ENCODE assay signal across 17 cellular contexts in the genomic region with DNA sequence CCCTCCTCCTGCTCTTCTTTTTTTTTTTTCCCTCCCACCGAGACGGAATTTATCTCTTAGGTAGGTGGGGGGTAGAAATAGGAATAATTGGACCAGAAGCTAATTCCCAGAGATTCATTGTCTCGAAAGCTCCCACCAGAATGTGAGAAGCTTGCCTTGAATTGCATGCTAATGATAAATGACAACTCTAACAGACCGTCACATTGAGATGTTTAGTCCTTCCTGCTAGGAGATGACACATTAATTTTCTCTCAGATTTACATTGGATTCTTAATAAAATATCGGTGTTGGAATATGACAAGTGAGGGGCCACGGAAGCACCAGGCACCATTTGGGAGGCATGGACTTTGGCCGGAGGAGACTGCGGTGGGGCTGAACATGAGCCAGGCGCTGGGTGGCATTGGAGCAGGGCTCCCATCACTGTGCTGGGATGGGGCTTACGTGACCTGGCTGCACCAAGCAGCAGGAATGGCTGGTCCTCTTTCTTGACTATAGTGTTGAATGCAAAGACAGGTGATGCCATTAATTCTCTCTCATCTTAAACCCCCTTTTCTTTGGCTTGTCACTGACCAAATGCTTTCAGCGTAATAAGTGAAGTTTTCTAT.
DNase-seq lines count a peak whose midpoint lies in the region; ATAC-seq and TF ChIP-seq lines count a peak whose summit lies in the region.
"Had no signal": no experiment of that assay in that cellular context is flagged by ENCODE, and none has a peak within 500 bp of the region (broad histone marks: within the 10 kb centered on the region; RNA-seq: fewer than 3 reads in every experiment).

No MANE protein-coding gene starts in this region.

- H2AFZ ChIP-seq in neural cell (ENCODE audit: low read depth, low read length) = no peak overlapping the region
- H2AFZ ChIP-seq: GM23248 had no signal

- no peak overlapping the region for H3K9ac ChIP-seq in neural cell (ENCODE audit: low read length)
- H3K9ac ChIP-seq: GM23248 had no signal

- H3K9me3 ChIP-seq in right atrium auricular region (no peaks in the 10 kb centered on the region), heart left ventricle (no peaks in the 10 kb centered on the region), neural cell (ENCODE audit: low read length) (no peaks in the 10 kb centered on the region)

- TF ChIP-seq EP300 in neural cell (conservative IDR thresholded peaks at IDR 0.05; ENCODE audit: poor library complexity, severe bottlenecking) = peak; percentile 65

- no peaks in the 10 kb centered on the region for H3K79me2 ChIP-seq in neural cell (replicated peaks; ENCODE audit: insufficient read depth, low read length)

- no peak for TF ChIP-seq RAD21 in neural cell (conservative IDR thresholded peaks at IDR 0.05)

- no peak for TF ChIP-seq CTCF in right atrium auricular region (IDR thresholded peaks at IDR 0.05)
- TF ChIP-seq CTCF in heart left ventricle (IDR thresholded peaks at IDR 0.05) = no peak
- TF ChIP-seq CTCF in neural cell (IDR thresholded peaks at IDR 0.05; ENCODE audit: poor library complexity, severe bottlenecking) = no peak
- no peak for TF ChIP-seq CTCF in osteocyte (IDR thresholded peaks at IDR 0.05)

- peaks cover 7% of the 10 kb centered on the region for H3K4me1 Mint-ChIP-seq in osteocyte (ENCODE audit: unreplicated experiment)
- H3K4me1 Mint-ChIP-seq: CD4-positive, alpha-beta memory T cell had no signal

- H3K36me3 ChIP-seq in right atrium auricular region (no peaks in the 10 kb centered on the region), heart left ventricle (no peaks in the 10 kb centered on the region), neural cell (ENCODE audit: insufficient read depth, low read length) (no peaks in the 10 kb centered on the region)

- WGBS in heart left ventricle, 4 donors = 85 to 88% (median 87%) methylated on average over 11 of the region's 11 CpGs

- no peaks in the 10 kb centered on the region for H3K27me3 Mint-ChIP-seq in osteocyte (ENCODE audit: unreplicated experiment)

- no peaks in the 10 kb centered on the region for H3F3A ChIP-seq in neural cell (ENCODE audit: insufficient read depth, low read length, poor library complexity, severe bottlenecking)

- peak; percentile 13 for DNase-seq in right atrium auricular region (ENCODE audit: low spot score)
- DNase-seq in heart left ventricle = no peak
- peak; percentile 75 for DNase-seq in osteocyte (ENCODE audit: extremely low spot score, unreplicated experiment)
- no peak for DNase-seq in SW 1271 (lab: John Stamatoyannopoulos, UW)
- no peak for DNase-seq in amniotic stem cell (lab: John Stamatoyannopoulos, UW)
- DNase-seq: C1 segment of cervical spinal cord; Calu3; CD4-positive, alpha-beta memory T cell; COR-L47; DMS53; DMS79 treated with DMSO at 0.1 percent for 48 hours; GF-D8; GM23248; H7; HCEC 1CT had no signal

- ATAC-seq in heart left ventricle (no peak), GM19328 (IDR thresholded peaks at IDR 0.05; ENCODE audit: unreplicated experiment) (no peak)

- H3K27ac Mint-ChIP-seq in osteocyte (ENCODE audit: unreplicated experiment) = no peak overlapping the region
- H3K27ac Mint-ChIP-seq: CD4-positive, alpha-beta memory T cell had no signal

- intact Hi-C loops in heart left ventricle (cut with DNase I) = no loop called here

- H3K4me3 ChIP-seq in right atrium auricular region (no peak overlapping the region), heart left ventricle (no peak overlapping the region), neural cell (ENCODE audit: low read length) (peak overlapping the region; percentile 17)
- H3K4me3 ChIP-seq: GM23248 had no signal

- TF ChIP-seq POLR2A in heart left ventricle (IDR thresholded peaks at IDR 0.05) = no peak

- no peaks in the 10 kb centered on the region for H3K9me2 ChIP-seq in neural cell (ENCODE audit: insufficient read depth, low read length)

- H3K27me3 ChIP-seq in right atrium auricular region (no peaks in the 10 kb centered on the region), heart left ventricle (no peaks in the 10 kb centered on the region), neural cell (ENCODE audit: insufficient read depth, low read depth, low read length) (no peaks in the 10 kb centered on the region)

- H3K9me3 Mint-ChIP-seq in osteocyte (ENCODE audit: unreplicated experiment) = no peaks in the 10 kb centered on the region
- H3K9me3 Mint-ChIP-seq: CD4-positive, alpha-beta memory T cell had no signal

- H3K4me1 ChIP-seq in right atrium auricular region = no peaks in the 10 kb centered on the region
- no peaks in the 10 kb centered on the region for H3K4me1 ChIP-seq in heart left ventricle

- no peak overlapping the region for H3K27ac ChIP-seq in right atrium auricular region
- no peak overlapping the region for H3K27ac ChIP-seq in heart left ventricle
- H3K27ac ChIP-seq in neural cell (ENCODE audit: low read length) = peak overlapping the region; percentile 18
- H3K27ac ChIP-seq: GM23248 had no signal

- H3K4me3 Mint-ChIP-seq in osteocyte (ENCODE audit: unreplicated experiment) = no peak overlapping the region
- H3K4me3 Mint-ChIP-seq: CD4-positive, alpha-beta memory T cell had no signal

- H3K36me3 Mint-ChIP-seq in osteocyte (ENCODE audit: unreplicated experiment) = no peaks in the 10 kb centered on the region
- H3K36me3 Mint-ChIP-seq: CD4-positive, alpha-beta memory T cell had no signal

- no peaks in the 10 kb centered on the region for H4K20me1 ChIP-seq in neural cell (ENCODE audit: insufficient read depth)

- H3K4me2 ChIP-seq in neural cell (ENCODE audit: low read length) = no peak overlapping the region

TF ChIP-seq in neural cell, 6 proteins besides CTCF, POLR2A, EP300 and RAD21:
- TF ChIP-seq MXI1 (conservative IDR thresholded peaks at IDR 0.05; ENCODE audit: poor library complexity, severe bottlenecking) (no peak), POLR2AphosphoS5 (IDR thresholded peaks at IDR 0.05) (peak; percentile 38)

Comparison
In these comparisons a context has a peak if more than half of its experiments do, and no peak if none do; other contexts are left out.
1. DNase-seq: peak in right atrium auricular region (single experiment) and osteocyte (single experiment); none in heart left ventricle (0 of 5), SW 1271 (0 of 2) and amniotic stem cell (single experiment).